ENCODE assay signal across 17 cellular contexts in genomic region chr2:227035678-227036077, GRCh38.
A peak's percentile ranks its signal among the peaks of the same experiment; 100 is the strongest.
DNase-seq lines count a peak whose midpoint lies in the region; ATAC-seq, FAIRE-seq and TF ChIP-seq lines count a peak whose summit lies in the region.
"Had no signal": no experiment of that assay in that cellular context is flagged by ENCODE, and none has a peak within 500 bp of the region (broad histone marks: within the 10 kb centered on the region; RNA-seq: fewer than 3 reads in every experiment).

No MANE protein-coding gene starts in this region.

- ATAC-seq in Right ventricle myocardium superior (ENCODE audit: poor library complexity) (peak; percentile 66), heart left ventricle (no peak), SK-N-SH treated with all-trans-retinoic acid at 6 μM for 48 hours (no peak), HG03175 (IDR thresholded peaks at IDR 0.05; ENCODE audit: unreplicated experiment) (no peak)
- ATAC-seq: A549, HepG2 had no signal

- TF ChIP-seq POLR2A in heart left ventricle (IDR thresholded peaks at IDR 0.05) (no peak), H54 (IDR thresholded peaks at IDR 0.05; ENCODE audit: low read depth, low read length) (no peak)

- TF ChIP-seq CTCF in heart left ventricle (IDR thresholded peaks at IDR 0.05), result no peak
- no peak for TF ChIP-seq CTCF in fibroblast of the aortic adventitia (IDR thresholded peaks at IDR 0.05; ENCODE audit: insufficient read depth, low read length)

- FAIRE-seq in H54 (lab: Jason Lieb, UNC), result no peak
- FAIRE-seq: A549, GM12891, GM19239, HepG2 had no signal

- H3K27ac ChIP-seq in heart left ventricle, result no peak overlapping the region
- H3K27ac ChIP-seq: A549, C4-2B had no signal

- peaks cover 0 to 30% (median 0%) of the 10 kb centered on the region in 9 donors for H3K36me3 ChIP-seq in heart left ventricle
- H3K36me3 ChIP-seq: BE2C, HAP-1 had no signal

- intact Hi-C loops in Right ventricle myocardium superior (cut with DNase I) (no loop called here), heart left ventricle (cut with DNase I) (no loop called here)

- no peaks in the 10 kb centered on the region for H3K9me3 ChIP-seq in heart left ventricle
- H3K9me3 ChIP-seq: A549, BE2C, HAP-1 had no signal

- H3K27me3 ChIP-seq in heart left ventricle, result no peaks in the 10 kb centered on the region

- DNase-seq in Right ventricle myocardium superior (no peak), heart left ventricle (no peak), fibroblast of the aortic adventitia (ENCODE audit: low read depth) (peak; percentile 63), H54 (ENCODE audit: insufficient read length, low spot score) (no peak), NCI-H1694 treated with DMSO at 0.1 percent for 48 hours (lab: John Stamatoyannopoulos, UW) (no peak)
- DNase-seq: BE2C; CD4-positive, alpha-beta memory T cell; DMS79; GOT3 had no signal

- H3K4me3 ChIP-seq in heart left ventricle, result no peak overlapping the region
- H3K4me3 ChIP-seq in fibroblast of the aortic adventitia (ENCODE audit: low read depth, low read length), result no peak overlapping the region
- H3K4me3 ChIP-seq: A549, HAP-1 had no signal

- no peaks in the 10 kb centered on the region for H3K4me1 ChIP-seq in heart left ventricle
- H3K4me1 ChIP-seq: A549, BE2C, HAP-1 had no signal

- 9 to 18% (median 16%) methylated on average over 5 of the region's 5 CpGs for WGBS in heart left ventricle, 4 donors

TF ChIP-seq in SK-N-SH treated with all-trans-retinoic acid at 6 μM for 48 hours, 23 proteins besides CTCF, POLR2A, EP300 and RAD21:
- peak; percentile 68; the same call in 1 of the 2 replicates for TF ChIP-seq TSHZ2 (CRISPR knock-in tag; IDR thresholded peaks at IDR 0.05)
- TF ChIP-seq TCF4 (CRISPR knock-in tag; IDR thresholded peaks at IDR 0.05; ENCODE audit: borderline replicate concordance), result peak; percentile 60; the same call in 1 of the 2 replicates
- TF ChIP-seq ARNTL (CRISPR knock-in tag; IDR thresholded peaks at IDR 0.05; ENCODE audit: borderline replicate concordance, low read depth), result no peak
